ENCODE assay signal across 1 cellular context in the genomic region with DNA sequence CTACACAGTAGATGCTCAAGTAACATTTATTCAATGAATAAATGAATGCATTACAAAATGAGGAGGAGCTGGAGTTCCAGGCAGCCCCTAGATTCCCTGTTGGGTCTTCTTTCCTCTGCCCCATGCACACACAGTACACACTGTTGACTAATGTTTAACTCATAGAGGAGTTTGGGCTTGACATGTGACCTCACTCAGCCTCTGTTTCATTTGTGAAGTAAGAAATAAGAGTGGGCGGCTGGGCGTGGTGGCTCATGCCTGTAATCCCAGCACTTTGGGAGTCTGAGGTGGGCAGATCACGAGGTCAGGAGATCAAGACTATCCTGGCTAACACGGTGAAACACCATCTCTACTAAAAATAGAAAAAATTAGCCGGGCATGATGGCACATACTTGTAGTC.
TF ChIP-seq lines count a peak whose summit lies in the region.

No MANE protein-coding gene starts in this region.

TF ChIP-seq in GM12878, 131 proteins besides CTCF, POLR2A, EP300 and RAD21:
- TF ChIP-seq ATF7 (IDR thresholded peaks at IDR 0.05; ENCODE audit: low read depth), result 0 out of 2 replicates have a peak, but pooled peaks have one; percentile 24
- peak in 1 of 2 experiments; percentile 30; a peak in 2 of 4 replicates for TF ChIP-seq IKZF2 (IDR thresholded peaks at IDR 0.05)
- TF ChIP-seq NR2F1 (conservative IDR thresholded peaks at IDR 0.05), result 0 out of 2 replicates have a peak, but pooled peaks have one; percentile 29
- TF ChIP-seq, protein P1, sequence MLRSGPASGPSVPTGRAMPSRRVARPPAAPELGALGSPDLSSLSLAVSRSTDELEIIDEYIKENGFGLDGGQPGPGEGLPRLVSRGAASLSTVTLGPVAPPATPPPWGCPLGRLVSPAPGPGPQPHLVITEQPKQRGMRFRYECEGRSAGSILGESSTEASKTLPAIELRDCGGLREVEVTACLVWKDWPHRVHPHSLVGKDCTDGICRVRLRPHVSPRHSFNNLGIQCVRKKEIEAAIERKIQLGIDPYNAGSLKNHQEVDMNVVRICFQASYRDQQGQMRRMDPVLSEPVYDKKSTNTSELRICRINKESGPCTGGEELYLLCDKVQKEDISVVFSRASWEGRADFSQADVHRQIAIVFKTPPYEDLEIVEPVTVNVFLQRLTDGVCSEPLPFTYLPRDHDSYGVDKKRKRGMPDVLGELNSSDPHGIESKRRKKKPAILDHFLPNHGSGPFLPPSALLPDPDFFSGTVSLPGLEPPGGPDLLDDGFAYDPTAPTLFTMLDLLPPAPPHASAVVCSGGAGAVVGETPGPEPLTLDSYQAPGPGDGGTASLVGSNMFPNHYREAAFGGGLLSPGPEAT (IDR thresholded peaks at IDR 0.05; ENCODE audit: low read depth), result peak; percentile 31; the same call in 1 of the 2 replicates
- peak in 1 of 2 experiments; percentile 42; a peak in 1 of 4 replicates for TF ChIP-seq BHLHE40 (IDR thresholded peaks at IDR 0.05; ENCODE audit: borderline replicate concordance in 1 of 2, low read depth in 2 of 2, low read length in 1 of 2)
- peak; percentile 85 for TF ChIP-seq RAD51 (IDR thresholded peaks at IDR 0.05)
